ENCODE assay signal across 8 cellular contexts in genomic region chr16:3282103-3282746, GRCh38. TPM values are rescaled to one million over a fixed set of nuclear protein-coding genes. Genes with fewer than 3 reads are reported as not detected.
DNase-seq lines count a peak whose midpoint lies in the region; ATAC-seq and TF ChIP-seq lines count a peak whose summit lies in the region.

No MANE protein-coding gene starts in this region.

- H3K27ac ChIP-seq in AG04450 (ENCODE audit: low read depth, low read length) (peak overlapping the region; percentile 73), gastrocnemius medialis (peak overlapping the region; percentile 98 to 100 (median 99))

- intact Hi-C loops in gastrocnemius medialis (cut with DNase I; ENCODE audit: low total_unique reads), result loop anchor here (2.0 to 5.0 kb wide), 3 partner anchors 119 to 330 kb away; partner anchors contain the start of genes HCFC1R1, SLX4, THOC6 and TNFRSF12A

- no peak for TF ChIP-seq POLR2A in gastrocnemius medialis (IDR thresholded peaks at IDR 0.05)

- peak overlapping the region; percentile 98 for H3K4me3 Mint-ChIP-seq in activated T-helper 17 cell treated with anti-CD3 and anti-CD28 coated beads, Interleukin-2, amount 50 U/mL, for 72 hours

- peaks cover 25% of the 10 kb centered on the region for H3K9me3 ChIP-seq in AG04450 (ENCODE audit: control insufficient read depth, insufficient read depth, low read length)
- peaks cover 0 to 3% (median 0%) of the 10 kb centered on the region in 3 donors for H3K9me3 ChIP-seq in gastrocnemius medialis

- ATAC-seq in GM18520 (IDR thresholded peaks at IDR 0.05; ENCODE audit: unreplicated experiment) (peak; percentile 3), HG02981 (IDR thresholded peaks at IDR 0.05; ENCODE audit: unreplicated experiment) (peak; percentile 25), gastrocnemius medialis (peak; percentile 7 to 15)
- peak; percentile 43 for ATAC-seq in activated T-helper 17 cell treated with anti-CD3 and anti-CD28 coated beads, Interleukin-2, amount 50 U/mL, for 72 hours (replicated peaks)

- no peak for DNase-seq in AG04450 (ENCODE audit: low read depth, low spot score)
- peak; percentile 91 for DNase-seq in NCI-H2227 (lab: John Stamatoyannopoulos, UW; ENCODE audit: unreplicated experiment)
- DNase-seq in hepatic stellate cell (ENCODE audit: low spot score), result peak; percentile 79
- no peak for DNase-seq in gastrocnemius medialis
- no peak for DNase-seq in GM20000 (ENCODE audit: low spot score)

- H3K4me3 ChIP-seq in AG04450 (ENCODE audit: low read depth, low read length) (peak overlapping the region; percentile 95), gastrocnemius medialis (peak overlapping the region; percentile 72 to 86 (median 80))

- H3K4me1 Mint-ChIP-seq in activated T-helper 17 cell treated with anti-CD3 and anti-CD28 coated beads, Interleukin-2, amount 50 U/mL, for 72 hours, result peaks cover 9% of the 10 kb centered on the region

- H3K36me3 Mint-ChIP-seq in activated T-helper 17 cell treated with anti-CD3 and anti-CD28 coated beads, Interleukin-2, amount 50 U/mL, for 72 hours (ENCODE audit: low read depth), result peaks cover 44% of the 10 kb centered on the region

- POLR2A ChIA-PET in AG04450 (lab: Yijun Ruan, JAX), result interaction anchor here (0.6 to 2.1 kb wide), 12 partner anchors 8 to 344 kb away, joined by 3 to 22 read pairs (median 6); partner anchors contain the start of genes TIGD7 and ZNF75A

- in situ Hi-C loops in gastrocnemius medialis (cut with MboI; ENCODE audit: low sequenced_read_pairs in 4 of 4), result loop anchor here in 1 of 4 donors (25.0 kb wide), 1 partner anchor 130 kb away; the partner anchor contains the start of genes ZNF174 and ZSCAN32

- TF ChIP-seq CTCF in AG04450 (IDR thresholded peaks at IDR 0.05; ENCODE audit: low read depth, low read length) (no peak), gastrocnemius medialis (IDR thresholded peaks at IDR 0.05 in 4 of 5, conservative IDR thresholded peaks at IDR 0.05 in 1 of 5) (no peak), GM20000 (IDR thresholded peaks at IDR 0.05; ENCODE audit: extremely low read depth, missing control alignments) (no peak)

- no peaks in the 10 kb centered on the region for H3K9me3 Mint-ChIP-seq in activated T-helper 17 cell treated with anti-CD3 and anti-CD28 coated beads, Interleukin-2, amount 50 U/mL, for 72 hours

- CTCF ChIA-PET in AG04450 (lab: Charles Lee), result interaction anchor here (0.7 kb wide), 1 partner anchor 305 kb away, joined by 5 read pairs; no protein-coding TSS in a partner anchor

- H3K27ac Mint-ChIP-seq in activated T-helper 17 cell treated with anti-CD3 and anti-CD28 coated beads, Interleukin-2, amount 50 U/mL, for 72 hours, result peak overlapping the region; percentile 97

- H3K27me3 Mint-ChIP-seq in activated T-helper 17 cell treated with anti-CD3 and anti-CD28 coated beads, Interleukin-2, amount 50 U/mL, for 72 hours, result no peaks in the 10 kb centered on the region

- H3K27me3 ChIP-seq in AG04450 (ENCODE audit: control insufficient read depth, insufficient read depth, low read length) (peaks cover 2% of the 10 kb centered on the region), gastrocnemius medialis (no peaks in the 10 kb centered on the region)

- peaks cover 2 to 17% of the 10 kb centered on the region in 2 donors for H3K36me3 ChIP-seq in gastrocnemius medialis

- H3K4me1 ChIP-seq in gastrocnemius medialis, result peaks cover 22% of the 10 kb centered on the region in 2 donors

RNA-seq across cellular contexts. Expression of gene ZNF263, which starts 1.1 kb away (rescaled TPM):
- 13.2 and 22.5 TPM in 2 replicates for polyA plus RNA-seq in AG04450 (2011; rRNA removed)
- polyA minus RNA-seq in AG04450 (2011; rRNA and poly(A)+ RNA removed), result 16.3 and 18.3 TPM in 2 replicates
- 10 to 100 TPM; 19.3 to 21.4 TPM for total RNA-seq in activated T-helper 17 cell treated with anti-CD3 and anti-CD28 coated beads, Interleukin-2, amount 50 U/mL, for 72 hours
- 10 to 100 TPM; 13.5 to 18.5 (median 15.5) TPM for total RNA-seq in gastrocnemius medialis

RNA-seq across cellular contexts. Expression of gene TIGD7, which starts 23.0 kb away (rescaled TPM):
- 4.4 and 5.3 TPM in 2 replicates for polyA plus RNA-seq in AG04450 (2011; rRNA removed)
- polyA minus RNA-seq in AG04450 (2011; rRNA and poly(A)+ RNA removed), result 3.6 and 3.8 TPM in 2 replicates
- total RNA-seq in activated T-helper 17 cell treated with anti-CD3 and anti-CD28 coated beads, Interleukin-2, amount 50 U/mL, for 72 hours, result 1 to 10 TPM; 2.3 to 4.0 TPM
- total RNA-seq in gastrocnemius medialis, result 1 to 10 TPM; 2.5 to 8.1 (median 4.4) TPM

RNA-seq across cellular contexts. Expression of gene ZNF75A, which starts 23.1 kb away (rescaled TPM):
- polyA plus RNA-seq in AG04450 (2011; rRNA removed), result 15.9 and 20.3 TPM in 2 replicates
- 10.9 and 13.9 TPM in 2 replicates for polyA minus RNA-seq in AG04450 (2011; rRNA and poly(A)+ RNA removed)
- total RNA-seq in activated T-helper 17 cell treated with anti-CD3 and anti-CD28 coated beads, Interleukin-2, amount 50 U/mL, for 72 hours, result 10 to 100 TPM; 19.4 to 26.9 TPM
- total RNA-seq in gastrocnemius medialis, result 10 to 100 TPM in 3 of 4 donors, 1 to 10 TPM in 1; 5.5 to 13.2 (median 12.5) TPM

RNA-seq across cellular contexts. Expression of gene MEFV, which starts 25.8 kb away (rescaled TPM):
- not detected in 2 replicates for polyA plus RNA-seq in AG04450 (2011; rRNA removed)
- not detected in 2 replicates for polyA minus RNA-seq in AG04450 (2011; rRNA and poly(A)+ RNA removed)
- total RNA-seq in activated T-helper 17 cell treated with anti-CD3 and anti-CD28 coated beads, Interleukin-2, amount 50 U/mL, for 72 hours, result under 1 TPM in 1 of 2 donors, not detected in 1; 0.11 TPM
- total RNA-seq in gastrocnemius medialis, result 1 to 10 TPM in 1 of 4 donors, under 1 TPM in 3; 0.32 to 1.2 (median 0.76) TPM

RNA-seq across cellular contexts. Expression of gene ZNF200, which starts 47.3 kb away (rescaled TPM):
- polyA plus RNA-seq in AG04450 (2011; rRNA removed), result 4.7 and 6.1 TPM in 2 replicates
- polyA minus RNA-seq in AG04450 (2011; rRNA and poly(A)+ RNA removed), result 5.5 and 8.4 TPM in 2 replicates
- total RNA-seq in activated T-helper 17 cell treated with anti-CD3 and anti-CD28 coated beads, Interleukin-2, amount 50 U/mL, for 72 hours, result 10 to 100 TPM; 14.6 to 23.2 TPM
- total RNA-seq in gastrocnemius medialis, result 1 to 10 TPM in 3 of 4 donors, under 1 TPM in 1; 0.49 to 3.2 (median 2.2) TPM

Comparison
In these comparisons a context has a peak if more than half of its experiments do, and no peak if none do; other contexts are left out.
1. DNase-seq: peak in NCI-H2227 (single experiment) and hepatic stellate cell (single experiment); none in AG04450 (single experiment), gastrocnemius medialis (0 of 2) and GM20000 (single experiment).
2. Peak in every context shown above with its lines, with median percentiles within 50 percentile points of each other: ATAC-seq.